27 cellular contexts compared by ENCODE assay signal in genomic region chr16:65543781-65544740, GRCh38.
"Had no signal": no experiment of that assay in that cellular context is flagged by ENCODE, and none has a peak within 500 bp of the region (broad histone marks: within the 10 kb centered on the region; RNA-seq: fewer than 3 reads in every experiment).

No MANE protein-coding gene starts in this region.

- ATAC-seq: left colon; left lung; lower lobe of right lung; natural killer cell; pancreas; right cardiac atrium; stimulated activated memory B cell treated with anti-CD40 and anti-IgM and Interleukin-4, amounts not matched to agents 10 μg/mL and 1 μg/mL and 100 μg/mL, for 72 hours; stimulated activated naive CD8-positive, alpha-beta T cell treated with anti-CD3 and anti-CD28 coated beads, Interleukin-15, Interleukin-2, amounts not matched to agents 100 U/mL and 50 U/mL, for 24 hours; upper lobe of right lung had no signal

- H3K4me1 Mint-ChIP-seq: naive B cell; natural killer cell; stimulated activated memory B cell treated with anti-CD40 and anti-IgM and Interleukin-4, amounts not matched to agents 10 μg/mL and 1 μg/mL and 100 μg/mL, for 72 hours had no signal

- H3K27me3 ChIP-seq: left lung, pancreas, sigmoid colon, suprapubic skin, tibial artery, upper lobe of right lung had no signal

- H3K36me3 ChIP-seq: left lung, lower lobe of right lung, pancreas, prostate gland, sigmoid colon, suprapubic skin, thoracic aorta, tibial artery, upper lobe of right lung had no signal

- H3K4me3 ChIP-seq: left lung, lower lobe of right lung, pancreas, prostate gland, sigmoid colon, suprapubic skin, thoracic aorta, tibial artery, upper lobe of right lung had no signal

- H3K4me1 ChIP-seq: pancreas, prostate gland, suprapubic skin had no signal

- H3K27me3 Mint-ChIP-seq: naive B cell; stimulated activated memory B cell treated with anti-CD40 and anti-IgM and Interleukin-4, amounts not matched to agents 10 μg/mL and 1 μg/mL and 100 μg/mL, for 72 hours had no signal

- H3K4me3 Mint-ChIP-seq: mesothelial cell of epicardium; naive B cell; natural killer cell; stimulated activated memory B cell treated with anti-CD40 and anti-IgM and Interleukin-4, amounts not matched to agents 10 μg/mL and 1 μg/mL and 100 μg/mL, for 72 hours had no signal

- H3K27ac ChIP-seq: lower lobe of right lung, pancreas, prostate gland, sigmoid colon, suprapubic skin, thoracic aorta, tibial artery, upper lobe of right lung had no signal

- H3K27ac Mint-ChIP-seq: mesothelial cell of epicardium; naive B cell; natural killer cell; stimulated activated memory B cell treated with anti-CD40 and anti-IgM and Interleukin-4, amounts not matched to agents 10 μg/mL and 1 μg/mL and 100 μg/mL, for 72 hours had no signal

- H3K9me3 ChIP-seq: left lung, lower lobe of right lung, pancreas, prostate gland, suprapubic skin, thoracic aorta, tibial artery, upper lobe of right lung had no signal

- DNase-seq: hippocampal formation; kidney; left colon; left lung; lower lobe of right lung; mesendoderm; naive B cell; natural killer cell; pancreas; posterior cingulate gyrus; retina; right cardiac atrium; sigmoid colon; small intestine; stimulated activated CD4-positive, alpha-beta T cell treated with anti-CD3 and anti-CD28 coated beads, Interleukin-1b, Interleukin-23, amount 100 ng/mL, for 48 hours; stimulated activated CD4-positive, alpha-beta T cell treated with anti-CD3 and anti-CD28 coated beads, Interleukin-2, amount 100 ng/mL, for 48 hours; stimulated activated CD4-positive, alpha-beta T cell treated with anti-CD3 and anti-CD28 coated beads, Interleukin-4, amount 100 ng/mL, for 4 hours; stimulated activated CD8-positive, alpha-beta memory T cell treated with anti-CD3 and anti-CD28 coated beads, Interleukin-4, amount 100 ng/mL, for 48 hours; stimulated activated naive CD8-positive, alpha-beta T cell treated with anti-CD3 and anti-CD28 coated beads, Interleukin-15, Interleukin-2, amounts not matched to agents 100 U/mL and 50 U/mL, for 24 hours; tibial artery; trophoblast cell; upper lobe of right lung had no signal
